In genomic region chr12:41190360-41190759, GRCh38 we compare ENCODE assay signal across 9 cellular contexts.
DNase-seq lines count a peak whose midpoint lies in the region; ATAC-seq, FAIRE-seq and TF ChIP-seq lines count a peak whose summit lies in the region.
"Had no signal": no experiment of that assay in that cellular context is flagged by ENCODE, and none has a peak within 500 bp of the region (broad histone marks: within the 10 kb centered on the region; RNA-seq: fewer than 3 reads in every experiment).

No MANE protein-coding gene starts in this region.

- H3K27ac ChIP-seq in 22Rv1: no peak overlapping the region

- FAIRE-seq in HTR-8/SVneo (lab: Jason Lieb, UNC): no peak
- FAIRE-seq: G401.6 had no signal

- CTCF ChIA-PET in HEK293T (lab: Yijun Ruan, JAX): interaction anchor here (0.7 to 1.2 kb wide), 4 partner anchors 18 to 833 kb away, joined by 3 to 5 read pairs (median 3); no protein-coding TSS in a partner anchor

- peak; percentile 92 for TF ChIP-seq CTCF in 22Rv1 (IDR thresholded peaks at IDR 0.05)

- POLR2A ChIA-PET in HEK293T (lab: Yijun Ruan, JAX): no interaction called here

- ATAC-seq in HG03139 (IDR thresholded peaks at IDR 0.05; ENCODE audit: unreplicated experiment) (no peak), GM18517 (IDR thresholded peaks at IDR 0.05; ENCODE audit: unreplicated experiment) (no peak)

- peak; percentile 51 for DNase-seq in HEK293T (ENCODE audit: extremely low spot score)
- DNase-seq in SW480 (ENCODE audit: low spot score): peak; percentile 1
- peak; percentile 70 for DNase-seq in inferior parietal cortex (ENCODE audit: extremely low spot score)
- DNase-seq in activated CD4-positive, alpha-beta T cell treated with anti-CD3 and anti-CD28 coated beads for 1 hour: no peak
- DNase-seq in HTR-8/SVneo (ENCODE audit: insufficient read length, low spot score): no peak

TF ChIP-seq in HEK293T, 16 proteins besides CTCF, POLR2A, EP300 and RAD21:
- TF ChIP-seq ZNF384 (IDR thresholded peaks at IDR 0.05): no peak
- no peak for TF ChIP-seq FOXK2 (IDR thresholded peaks at IDR 0.05)
- TF ChIP-seq LEF1 (IDR thresholded peaks at IDR 0.05; ENCODE audit: borderline replicate concordance): no peak
- TF ChIP-seq CTBP1 (IDR thresholded peaks at IDR 0.05; ENCODE audit: borderline replicate concordance): no peak
- no peak for TF ChIP-seq NFRKB (IDR thresholded peaks at IDR 0.05)
- TF ChIP-seq SUZ12 (IDR thresholded peaks at IDR 0.05): no peak
- no peak for TF ChIP-seq FOXA1 (IDR thresholded peaks at IDR 0.05)
- no peak for TF ChIP-seq ARNT (IDR thresholded peaks at IDR 0.05)
- TF ChIP-seq PKNOX1 (IDR thresholded peaks at IDR 0.05): no peak
- no peak for TF ChIP-seq HDGF (IDR thresholded peaks at IDR 0.05; ENCODE audit: borderline replicate concordance)
- TF ChIP-seq L3MBTL2 (conservative IDR thresholded peaks at IDR 0.05): no peak

Comparison
In these comparisons a context has a peak if more than half of its experiments do, and no peak if none do; other contexts are left out.
1. DNase-seq: peak in HEK293T (single experiment), SW480 (single experiment) and inferior parietal cortex (single experiment); none in activated CD4-positive, alpha-beta T cell treated with anti-CD3 and anti-CD28 coated beads for 1 hour (single experiment) and HTR-8/SVneo (single experiment).